Comparison of ENCODE assay signal across 14 cellular contexts in the genomic region with DNA sequence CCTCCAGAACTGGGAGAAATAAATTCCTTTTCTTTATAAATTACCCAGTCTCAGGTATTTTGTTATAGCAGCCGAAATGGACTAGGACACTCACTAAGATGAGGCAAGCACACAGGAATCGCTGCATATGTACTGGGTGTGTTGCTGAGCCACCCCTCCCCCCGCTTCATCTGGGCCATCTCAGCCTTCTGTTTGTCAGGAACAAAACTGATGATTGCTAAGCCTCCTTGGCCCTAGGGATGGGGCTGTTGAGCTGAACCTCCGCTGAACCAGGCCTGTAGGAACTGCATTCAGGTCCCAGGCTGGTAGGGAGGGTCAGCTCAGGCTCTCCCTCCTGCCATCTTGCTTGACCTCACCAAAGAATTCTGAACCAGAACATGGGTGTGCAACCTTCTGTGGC.
DNase-seq lines count a peak whose midpoint lies in the region; TF ChIP-seq lines count a peak whose summit lies in the region.
"Had no signal": no experiment of that assay in that cellular context is flagged by ENCODE, and none has a peak within 500 bp of the region (broad histone marks: within the 10 kb centered on the region; RNA-seq: fewer than 3 reads in every experiment).

No MANE protein-coding gene starts in this region.

- H3K9me2 ChIP-seq in OCI-LY1 (ENCODE audit: low read depth, low read length): no peaks in the 10 kb centered on the region

- in situ Hi-C loops in brain microvascular endothelial cell (cut with HindIII; ENCODE audit: low pct_ligation_motif_present, low sequenced_read_pairs): loop anchor here (25.0 kb wide), 1 partner anchor 191 kb away; the partner anchor contains the start of gene BACH2

- H2AFZ ChIP-seq in OCI-LY1 (ENCODE audit: low read length): no peak overlapping the region

- no peak for TF ChIP-seq CTCF in CD14-positive monocyte (IDR thresholded peaks at IDR 0.05)
- peak; percentile 32; the same call in 1 of the 2 replicates for TF ChIP-seq CTCF in OCI-LY1 (IDR thresholded peaks at IDR 0.05; ENCODE audit: low read length)
- peak; percentile 18 for TF ChIP-seq CTCF in brain microvascular endothelial cell (IDR thresholded peaks at IDR 0.05; ENCODE audit: low read depth, low read length, missing control alignments)
- TF ChIP-seq CTCF in Caco-2 (IDR thresholded peaks at IDR 0.05; ENCODE audit: insufficient read depth in 1 of 2, low read depth in 1 of 2, low read length in 1 of 2, severe bottlenecking in 1 of 2, unreplicated experiment in 1 of 2): no peak

- 0 out of 2 replicates have a peak, but pooled peaks cover 3% of the 10 kb centered on the region for H3K9me3 ChIP-seq in OCI-LY1 (ENCODE audit: low read length)
- no peaks in the 10 kb centered on the region for H3K9me3 ChIP-seq in Caco-2
- H3K9me3 ChIP-seq: A549, testis had no signal

- no peak overlapping the region for H3K4me3 Mint-ChIP-seq in CD14-positive monocyte
- no peak overlapping the region for H3K4me3 Mint-ChIP-seq in Caco-2 (ENCODE audit: unreplicated experiment)

- H3K27ac ChIP-seq in OCI-LY1 (ENCODE audit: low read depth, low read length, poor library complexity, severe bottlenecking) (peak overlapping the region; percentile 93), brain microvascular endothelial cell (no peak overlapping the region)
- H3K27ac ChIP-seq: testis had no signal

- H4K20me1 ChIP-seq in OCI-LY1 (ENCODE audit: insufficient read depth, low read length): no peaks in the 10 kb centered on the region

- H3K27ac Mint-ChIP-seq in CD14-positive monocyte (peak overlapping the region in 4 of 7 donors; percentile 10 to 83 (median 68)), Caco-2 (ENCODE audit: unreplicated experiment) (no peak overlapping the region)

- no peaks in the 10 kb centered on the region for H3K79me2 ChIP-seq in OCI-LY1 (ENCODE audit: insufficient read depth, low read length)

- H3F3A ChIP-seq in OCI-LY1 (ENCODE audit: insufficient read depth, low read length): no peaks in the 10 kb centered on the region

- peaks cover 60% of the 10 kb centered on the region for H3K4me1 ChIP-seq in OCI-LY1 (ENCODE audit: insufficient read depth, low read length, severe bottlenecking)
- no peaks in the 10 kb centered on the region for H3K4me1 ChIP-seq in Caco-2
- H3K4me1 ChIP-seq: testis had no signal

- H3K4me1 Mint-ChIP-seq in CD14-positive monocyte (peaks cover 8% of the 10 kb centered on the region), Caco-2 (ENCODE audit: low read depth, unreplicated experiment) (peaks cover 7% of the 10 kb centered on the region)

- peaks cover 0 to 3% (median 2%) of the 10 kb centered on the region in 3 donors for H3K27me3 Mint-ChIP-seq in CD14-positive monocyte (ENCODE audit: low read depth in 3 of 3)
- no peaks in the 10 kb centered on the region for H3K27me3 Mint-ChIP-seq in Caco-2 (ENCODE audit: insufficient read depth, unreplicated experiment)
- H3K27me3 Mint-ChIP-seq: CD4-positive, alpha-beta memory T cell; naive thymus-derived CD8-positive, alpha-beta T cell had no signal

- H3K4me2 ChIP-seq in OCI-LY1 (ENCODE audit: low read length): peak overlapping the region; percentile 61

- H3K36me3 Mint-ChIP-seq in CD14-positive monocyte (no peaks in the 10 kb centered on the region), Caco-2 (ENCODE audit: insufficient read depth, unreplicated experiment) (no peaks in the 10 kb centered on the region)
- H3K36me3 Mint-ChIP-seq: CD4-positive, alpha-beta memory T cell; naive thymus-derived CD8-positive, alpha-beta T cell had no signal

- intact Hi-C loops in CD14-positive monocyte (cut with micrococcal nuclease) (loop anchor here (2.0 to 10.0 kb wide), 4 partner anchors 83 to 537 kb away; partner anchors contain the start of gene BACH2 (in 1 of the 2)), Caco-2 (cut with micrococcal nuclease; ENCODE audit: unreplicated experiment) (loop anchor here (10.0 kb wide), 1 partner anchor 393 kb away; no protein-coding TSS in a partner anchor)

- H3K4me3 ChIP-seq in OCI-LY1 (ENCODE audit: low read depth, low read length, poor library complexity, severe bottlenecking) (no peak overlapping the region), brain microvascular endothelial cell (ENCODE audit: low read depth, low read length) (no peak overlapping the region), Caco-2 (ENCODE audit: low read depth, low read length) (no peak overlapping the region)
- H3K4me3 ChIP-seq: A549, lung, testis had no signal

- H3K9ac ChIP-seq in OCI-LY1 (ENCODE audit: low read length): peak overlapping the region; percentile 19; the same call in 1 of the 2 replicates

- POLR2A ChIA-PET in Caco-2 (lab: Charles Lee): no interaction called here

- H3K9me3 Mint-ChIP-seq in CD14-positive monocyte: peaks cover 3 to 11% (median 10%) of the 10 kb centered on the region in 7 donors
- H3K9me3 Mint-ChIP-seq in Caco-2 (ENCODE audit: unreplicated experiment): no peaks in the 10 kb centered on the region
- H3K9me3 Mint-ChIP-seq: CD4-positive, alpha-beta memory T cell; naive thymus-derived CD8-positive, alpha-beta T cell had no signal

- DNase-seq in NCI-H2227 (lab: John Stamatoyannopoulos, UW; ENCODE audit: unreplicated experiment): peak; percentile 23
- DNase-seq in NCI-H2227 treated with DMSO at 0.1 percent for 48 hours (lab: John Stamatoyannopoulos, UW): no peak
- no peak for DNase-seq in CD14-positive monocyte (ENCODE audit: low spot score)
- DNase-seq in brain microvascular endothelial cell: no peak
- DNase-seq in C1 segment of cervical spinal cord (lab: John Stamatoyannopoulos, UW): no peak
- no peak for DNase-seq in SKM-1 (lab: John Stamatoyannopoulos, UW; ENCODE audit: unreplicated experiment)
- DNase-seq in Caco-2: no peak
- DNase-seq: CD4-positive, alpha-beta memory T cell; central memory CD4-positive, alpha-beta T cell; naive thymus-derived CD8-positive, alpha-beta T cell; testis had no signal

- no peaks in the 10 kb centered on the region for H3K36me3 ChIP-seq in OCI-LY1 (ENCODE audit: insufficient read depth, low read length)
- no peaks in the 10 kb centered on the region for H3K36me3 ChIP-seq in brain microvascular endothelial cell (replicated peaks)
- no peaks in the 10 kb centered on the region for H3K36me3 ChIP-seq in Caco-2 (ENCODE audit: control insufficient read depth, insufficient read depth, low read length)

- H3K27me3 ChIP-seq in OCI-LY1 (ENCODE audit: insufficient read depth, low read length): no peaks in the 10 kb centered on the region
- H3K27me3 ChIP-seq in brain microvascular endothelial cell (replicated peaks): no peaks in the 10 kb centered on the region
- no peaks in the 10 kb centered on the region for H3K27me3 ChIP-seq in Caco-2 (replicated peaks; ENCODE audit: control insufficient read depth, insufficient read depth, low read length)
- H3K27me3 ChIP-seq: testis had no signal

- CTCF ChIA-PET in Caco-2 (lab: Charles Lee): interaction anchor here (1.5 to 2.0 kb wide), 2 partner anchors 183 to 538 kb away, joined by 6 to 43 read pairs; no protein-coding TSS in a partner anchor

- no TSS peak for BruUV-seq in Caco-2 (replicated peaks; lab: Mats Ljungman, UMichigan)

Comparison
In these comparisons a context has a peak if more than half of its experiments do, and no peak if none do; other contexts are left out.
1. CTCF ChIP-seq: peak in OCI-LY1 (single experiment) and brain microvascular endothelial cell (single experiment); none in CD14-positive monocyte (single experiment) and Caco-2 (0 of 2).